ENCODE assay signal across 13 cellular contexts in genomic region chr7:82704121-82704520, GRCh38.
DNase-seq lines count a peak whose midpoint lies in the region; ATAC-seq and TF ChIP-seq lines count a peak whose summit lies in the region.
"Had no signal": no experiment of that assay in that cellular context is flagged by ENCODE, and none has a peak within 500 bp of the region (broad histone marks: within the 10 kb centered on the region; RNA-seq: fewer than 3 reads in every experiment).

No MANE protein-coding gene starts in this region.

- no peak for TF ChIP-seq CTCF in stomach (IDR thresholded peaks at IDR 0.05)

- intact Hi-C loops in Right ventricle myocardium superior (cut with DNase I): no loop called here
- intact Hi-C loops in cardiac septum (cut with DNase I): no loop called here
- intact Hi-C loops in stomach (cut with DNase I; ENCODE audit: low total_unique reads): no loop called here

- H3K4me1 ChIP-seq in stomach: no peaks in the 10 kb centered on the region

- peak; percentile 73 for ATAC-seq in Right ventricle myocardium superior (ENCODE audit: poor library complexity)
- ATAC-seq: HCT116 had no signal

- no peaks in the 10 kb centered on the region for H3K9me3 ChIP-seq in stomach

- no peak overlapping the region for H3K4me3 ChIP-seq in stomach

- peak; percentile 27 for DNase-seq in NCI-H1092 treated with DMSO at 0.1 percent for 48 hours (lab: John Stamatoyannopoulos, UW)
- no peak for DNase-seq in NCI-H1092 (lab: John Stamatoyannopoulos, UW)
- no peak for DNase-seq in Right ventricle myocardium superior
- DNase-seq in cardiac septum (ENCODE audit: low spot score): no peak
- peak; percentile 16 for DNase-seq in NCI-H2171 (lab: John Stamatoyannopoulos, UW)
- DNase-seq in stomach: no peak
- DNase-seq in glomerular visceral epithelial cell (ENCODE audit: extremely low spot score): no peak
- no peak for DNase-seq in GM19240 (ENCODE audit: insufficient read length, low spot score)
- DNase-seq: CD4-positive, CD25-positive, alpha-beta regulatory T cell; GOT3; T-helper 1 cell; T-helper 9 cell had no signal

- H3K27ac ChIP-seq in stomach: no peak overlapping the region

- TF ChIP-seq EP300 in stomach (IDR thresholded peaks at IDR 0.05): no peak

- H3K27me3 ChIP-seq in stomach: no peaks in the 10 kb centered on the region

- H3K36me3 ChIP-seq in stomach: no peaks in the 10 kb centered on the region

- TF ChIP-seq POLR2A in stomach (IDR thresholded peaks at IDR 0.05): no peak

Comparison
In these comparisons a context has a peak if more than half of its experiments do, and no peak if none do; other contexts are left out.
1. DNase-seq: peak in NCI-H1092 treated with DMSO at 0.1 percent for 48 hours (single experiment) and NCI-H2171 (single experiment); none in NCI-H1092 (single experiment), Right ventricle myocardium superior (single experiment), cardiac septum (single experiment), stomach (single experiment), glomerular visceral epithelial cell (single experiment) and GM19240 (single experiment).